1 cellular context compared by ENCODE assay signal in the genomic region with DNA sequence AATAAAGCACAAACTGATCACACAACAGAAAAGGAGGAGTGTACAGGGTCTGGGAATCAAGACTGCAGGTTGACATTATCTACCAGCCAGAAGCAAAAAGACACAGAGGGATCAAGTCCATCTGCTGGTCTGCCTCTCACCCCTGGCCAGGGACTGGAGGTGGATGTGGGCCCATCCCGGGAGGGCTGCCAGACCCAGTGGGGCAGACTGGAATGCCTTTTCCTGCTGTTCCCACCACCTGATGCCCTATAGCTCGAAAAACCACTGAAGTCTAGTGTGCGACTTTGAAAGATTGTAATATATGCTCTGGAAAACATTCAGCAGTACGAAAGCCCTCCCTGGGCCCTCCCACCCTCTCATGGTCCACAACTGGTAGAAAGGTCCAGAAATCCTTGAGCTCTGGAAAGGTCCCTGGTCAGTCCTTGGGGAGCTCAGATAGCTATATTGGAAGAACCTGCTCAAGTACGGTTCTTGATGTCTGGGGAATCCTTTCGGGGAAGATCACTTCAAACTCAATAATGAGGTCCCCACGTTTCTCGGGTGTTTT.
TF ChIP-seq lines count a peak whose summit lies in the region.

No MANE protein-coding gene starts in this region.

TF ChIP-seq in IMR-90, 13 proteins besides CTCF, POLR2A, EP300 and RAD21:
- TF ChIP-seq RCOR1 (IDR thresholded peaks at IDR 0.05; ENCODE audit: insufficient replicate concordance, low read length) (no peak), FOS (IDR thresholded peaks at IDR 0.05; ENCODE audit: low read depth, low read length) (no peak), NFE2L2 (IDR thresholded peaks at IDR 0.05; ENCODE audit: low read depth, low read length) (no peak), CHD1 (IDR thresholded peaks at IDR 0.05; ENCODE audit: low read depth, low read length) (no peak), RFX5 (IDR thresholded peaks at IDR 0.05; ENCODE audit: low read depth, low read length) (no peak), SMC3 (IDR thresholded peaks at IDR 0.05; ENCODE audit: low read depth, low read length) (no peak), CEBPB (IDR thresholded peaks at IDR 0.05; ENCODE audit: low read depth, low read length) (no peak), MAZ (IDR thresholded peaks at IDR 0.05; ENCODE audit: borderline replicate concordance, low read depth, low read length) (no peak), BHLHE40 (IDR thresholded peaks at IDR 0.05; ENCODE audit: low read depth, low read length) (no peak)
- TF ChIP-seq, protein P1, sequence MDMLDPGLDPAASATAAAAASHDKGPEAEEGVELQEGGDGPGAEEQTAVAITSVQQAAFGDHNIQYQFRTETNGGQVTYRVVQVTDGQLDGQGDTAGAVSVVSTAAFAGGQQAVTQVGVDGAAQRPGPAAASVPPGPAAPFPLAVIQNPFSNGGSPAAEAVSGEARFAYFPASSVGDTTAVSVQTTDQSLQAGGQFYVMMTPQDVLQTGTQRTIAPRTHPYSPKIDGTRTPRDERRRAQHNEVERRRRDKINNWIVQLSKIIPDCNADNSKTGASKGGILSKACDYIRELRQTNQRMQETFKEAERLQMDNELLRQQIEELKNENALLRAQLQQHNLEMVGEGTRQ (IDR thresholded peaks at IDR 0.05; ENCODE audit: low read depth, low read length): no peak
- TF ChIP-seq, protein P2, sequence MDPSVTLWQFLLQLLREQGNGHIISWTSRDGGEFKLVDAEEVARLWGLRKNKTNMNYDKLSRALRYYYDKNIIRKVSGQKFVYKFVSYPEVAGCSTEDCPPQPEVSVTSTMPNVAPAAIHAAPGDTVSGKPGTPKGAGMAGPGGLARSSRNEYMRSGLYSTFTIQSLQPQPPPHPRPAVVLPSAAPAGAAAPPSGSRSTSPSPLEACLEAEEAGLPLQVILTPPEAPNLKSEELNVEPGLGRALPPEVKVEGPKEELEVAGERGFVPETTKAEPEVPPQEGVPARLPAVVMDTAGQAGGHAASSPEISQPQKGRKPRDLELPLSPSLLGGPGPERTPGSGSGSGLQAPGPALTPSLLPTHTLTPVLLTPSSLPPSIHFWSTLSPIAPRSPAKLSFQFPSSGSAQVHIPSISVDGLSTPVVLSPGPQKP (IDR thresholded peaks at IDR 0.05; ENCODE audit: borderline replicate concordance, low read depth, low read length): no peak
